In the genomic region with DNA sequence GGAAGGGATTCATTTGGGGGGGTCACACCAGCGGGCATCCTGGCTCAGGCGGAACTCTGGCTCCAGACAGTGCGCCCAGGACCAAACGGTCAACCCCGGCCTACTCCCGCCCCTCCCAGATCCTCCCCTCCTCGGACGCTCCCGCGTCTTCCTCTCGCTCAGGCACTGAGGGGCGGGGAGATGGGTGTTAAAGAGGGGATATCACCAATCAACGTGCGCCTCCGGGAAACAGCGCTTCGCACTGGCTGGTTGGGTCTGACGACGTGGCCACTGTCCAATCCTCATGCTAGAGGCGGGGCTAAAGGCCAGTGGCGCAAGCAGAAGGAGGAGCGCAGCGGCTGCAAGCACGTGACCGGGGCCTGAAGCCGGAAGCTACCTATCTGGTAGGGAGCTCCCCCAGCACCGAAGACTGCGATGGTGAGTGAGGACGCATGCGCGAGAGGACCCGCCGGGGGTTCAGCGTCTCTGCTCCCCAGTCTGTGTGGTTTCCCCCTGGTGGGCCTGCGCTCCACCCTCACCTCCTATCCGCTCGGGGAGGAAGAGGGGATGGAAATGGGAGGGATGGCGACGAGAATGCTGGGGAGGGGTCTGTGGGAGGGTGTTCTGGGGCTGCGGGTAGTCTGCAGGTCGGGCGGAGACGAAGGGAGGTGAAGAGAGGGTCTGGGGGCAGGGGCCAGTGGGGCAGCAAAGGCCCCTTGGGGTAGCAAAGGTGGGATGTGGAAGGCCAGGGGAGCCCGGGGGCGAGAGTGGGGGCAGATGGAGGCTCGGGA, we compare ENCODE assay signal across 1 cellular context.
TF ChIP-seq lines count a peak whose summit lies in the region.

A gene (plus strand): TSS at position 360 of the 770 bp plus-strand sequence. CDS start 55 bp downstream, at position 415.

TF ChIP-seq in K562, 482 proteins besides CTCF, POLR2A, EP300 and RAD21 (continued from another document and continues in another):
- TF ChIP-seq, protein P1, sequence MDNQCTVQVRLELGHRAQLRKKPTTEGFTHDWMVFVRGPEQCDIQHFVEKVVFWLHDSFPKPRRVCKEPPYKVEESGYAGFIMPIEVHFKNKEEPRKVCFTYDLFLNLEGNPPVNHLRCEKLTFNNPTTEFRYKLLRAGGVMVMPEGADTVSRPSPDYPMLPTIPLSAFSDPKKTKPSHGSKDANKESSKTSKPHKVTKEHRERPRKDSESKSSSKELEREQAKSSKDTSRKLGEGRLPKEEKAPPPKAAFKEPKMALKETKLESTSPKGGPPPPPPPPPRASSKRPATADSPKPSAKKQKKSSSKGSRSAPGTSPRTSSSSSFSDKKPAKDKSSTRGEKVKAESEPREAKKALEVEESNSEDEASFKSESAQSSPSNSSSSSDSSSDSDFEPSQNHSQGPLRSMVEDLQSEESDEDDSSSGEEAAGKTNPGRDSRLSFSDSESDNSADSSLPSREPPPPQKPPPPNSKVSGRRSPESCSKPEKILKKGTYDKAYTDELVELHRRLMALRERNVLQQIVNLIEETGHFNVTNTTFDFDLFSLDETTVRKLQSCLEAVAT (IDR thresholded peaks at IDR 0.05): peak; percentile 58 to 73; a peak in 3 of 4 replicates
- TF ChIP-seq ZNF830 (CRISPR knock-in tag; IDR thresholded peaks at IDR 0.05) (no peak), DMBX1 (CRISPR knock-in tag; IDR thresholded peaks at IDR 0.05; ENCODE audit: borderline replicate concordance) (no peak), CXXC5 (CRISPR knock-in tag; IDR thresholded peaks at IDR 0.05) (peak; percentile 83), ZNF253 (CRISPR knock-in tag; conservative IDR thresholded peaks at IDR 0.05) (no peak), ZNF696 (CRISPR knock-in tag; conservative IDR thresholded peaks at IDR 0.05) (no peak), RBM39 (optimal IDR thresholded peaks at IDR 0.05; ENCODE audit: low read depth, low read length) (no peak), HOXB6 (CRISPR knock-in tag; IDR thresholded peaks at IDR 0.05; ENCODE audit: borderline replicate concordance) (no peak), SRSF3 (IDR thresholded peaks at IDR 0.05; ENCODE audit: insufficient read depth, low read length) (no peak), ARHGAP35 (IDR thresholded peaks at IDR 0.05; ENCODE audit: partially characterized antibody) (no peak), MEF2A (IDR thresholded peaks at IDR 0.05; ENCODE audit: control insufficient read depth, low read depth, low read length) (no peak), SIN3B (IDR thresholded peaks at IDR 0.05; ENCODE audit: low read depth) (no peak), COPS2 (conservative IDR thresholded peaks at IDR 0.05) (no peak), HEY1 (CRISPR knock-in tag; IDR thresholded peaks at IDR 0.05; ENCODE audit: borderline replicate concordance) (no peak), ZNF3 (CRISPR knock-in tag; IDR thresholded peaks at IDR 0.05) (no peak), HSF4 (CRISPR knock-in tag; IDR thresholded peaks at IDR 0.05; ENCODE audit: borderline replicate concordance) (no peak), ZNF76 (CRISPR knock-in tag; IDR thresholded peaks at IDR 0.05; ENCODE audit: borderline replicate concordance) (peak; percentile 31; the same call in 1 of the 2 replicates), PCBP2 (IDR thresholded peaks at IDR 0.05; ENCODE audit: low read depth, low read length, poor library complexity, severe bottlenecking) (no peak), SMARCA4 (IDR thresholded peaks at IDR 0.05) (peak; percentile 11; the same call in 1 of the 2 replicates), CREBBP (IDR thresholded peaks at IDR 0.05; ENCODE audit: low read depth, low read length) (no peak), ZBTB8A (IDR thresholded peaks at IDR 0.05; ENCODE audit: partially characterized antibody) (no peak), SMARCE1 (IDR thresholded peaks at IDR 0.05) (peak; percentile 38; the same call in 1 of the 2 replicates), BACH1 (tag; IDR thresholded peaks at IDR 0.05) (no peak), SMC3 (conservative IDR thresholded peaks at IDR 0.05; ENCODE audit: insufficient read depth, low read depth, low read length) (no peak), SMAD4 (CRISPR knock-in tag; conservative IDR thresholded peaks at IDR 0.05) (peak; percentile 54; the same call in 1 of the 2 replicates), ZNF79 (CRISPR knock-in tag; IDR thresholded peaks at IDR 0.05; ENCODE audit: low read depth) (no peak), HDAC8 (tag; IDR thresholded peaks at IDR 0.05) (no peak), ZNF239 (CRISPR knock-in tag; IDR thresholded peaks at IDR 0.05) (no peak), ASH1L (IDR thresholded peaks at IDR 0.05; ENCODE audit: borderline replicate concordance, low read depth, partially characterized antibody) (peak; percentile 97), SPI1 (IDR thresholded peaks at IDR 0.05; ENCODE audit: borderline replicate concordance, low read depth, low read length) (peak; percentile 23; the same call in 1 of the 2 replicates), PHB2 (IDR thresholded peaks at IDR 0.05; ENCODE audit: low read depth) (peak; percentile 53; the same call in 1 of the 2 replicates), JUNB (CRISPR knock-in tag; conservative IDR thresholded peaks at IDR 0.05) (no peak), SRSF7 (optimal IDR thresholded peaks at IDR 0.05; ENCODE audit: low read depth, low read length) (no peak), RFX5 (IDR thresholded peaks at IDR 0.05; ENCODE audit: low read depth, low read length) (no peak)
- TF ChIP-seq, protein P2, sequence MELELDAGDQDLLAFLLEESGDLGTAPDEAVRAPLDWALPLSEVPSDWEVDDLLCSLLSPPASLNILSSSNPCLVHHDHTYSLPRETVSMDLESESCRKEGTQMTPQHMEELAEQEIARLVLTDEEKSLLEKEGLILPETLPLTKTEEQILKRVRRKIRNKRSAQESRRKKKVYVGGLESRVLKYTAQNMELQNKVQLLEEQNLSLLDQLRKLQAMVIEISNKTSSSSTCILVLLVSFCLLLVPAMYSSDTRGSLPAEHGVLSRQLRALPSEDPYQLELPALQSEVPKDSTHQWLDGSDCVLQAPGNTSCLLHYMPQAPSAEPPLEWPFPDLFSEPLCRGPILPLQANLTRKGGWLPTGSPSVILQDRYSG (tag; conservative IDR thresholded peaks at IDR 0.05; ENCODE audit: low read depth): no peak
- TF ChIP-seq, protein P3, sequence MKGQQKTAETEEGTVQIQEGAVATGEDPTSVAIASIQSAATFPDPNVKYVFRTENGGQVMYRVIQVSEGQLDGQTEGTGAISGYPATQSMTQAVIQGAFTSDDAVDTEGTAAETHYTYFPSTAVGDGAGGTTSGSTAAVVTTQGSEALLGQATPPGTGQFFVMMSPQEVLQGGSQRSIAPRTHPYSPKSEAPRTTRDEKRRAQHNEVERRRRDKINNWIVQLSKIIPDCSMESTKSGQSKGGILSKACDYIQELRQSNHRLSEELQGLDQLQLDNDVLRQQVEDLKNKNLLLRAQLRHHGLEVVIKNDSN (CRISPR knock-in tag; IDR thresholded peaks at IDR 0.05): peak; percentile 98
- TF ChIP-seq, protein P4, sequence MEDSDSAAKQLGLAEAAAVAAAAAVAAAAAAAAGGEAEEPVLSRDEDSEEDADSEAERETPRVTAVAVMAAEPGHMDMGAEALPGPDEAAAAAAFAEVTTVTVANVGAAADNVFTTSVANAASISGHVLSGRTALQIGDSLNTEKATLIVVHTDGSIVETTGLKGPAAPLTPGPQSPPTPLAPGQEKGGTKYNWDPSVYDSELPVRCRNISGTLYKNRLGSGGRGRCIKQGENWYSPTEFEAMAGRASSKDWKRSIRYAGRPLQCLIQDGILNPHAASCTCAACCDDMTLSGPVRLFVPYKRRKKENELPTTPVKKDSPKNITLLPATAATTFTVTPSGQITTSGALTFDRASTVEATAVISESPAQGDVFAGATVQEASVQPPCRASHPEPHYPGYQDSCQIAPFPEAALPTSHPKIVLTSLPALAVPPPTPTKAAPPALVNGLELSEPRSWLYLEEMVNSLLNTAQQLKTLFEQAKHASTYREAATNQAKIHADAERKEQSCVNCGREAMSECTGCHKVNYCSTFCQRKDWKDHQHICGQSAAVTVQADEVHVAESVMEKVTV (CRISPR knock-in tag; IDR thresholded peaks at IDR 0.05): no peak
- TF ChIP-seq, protein P5, sequence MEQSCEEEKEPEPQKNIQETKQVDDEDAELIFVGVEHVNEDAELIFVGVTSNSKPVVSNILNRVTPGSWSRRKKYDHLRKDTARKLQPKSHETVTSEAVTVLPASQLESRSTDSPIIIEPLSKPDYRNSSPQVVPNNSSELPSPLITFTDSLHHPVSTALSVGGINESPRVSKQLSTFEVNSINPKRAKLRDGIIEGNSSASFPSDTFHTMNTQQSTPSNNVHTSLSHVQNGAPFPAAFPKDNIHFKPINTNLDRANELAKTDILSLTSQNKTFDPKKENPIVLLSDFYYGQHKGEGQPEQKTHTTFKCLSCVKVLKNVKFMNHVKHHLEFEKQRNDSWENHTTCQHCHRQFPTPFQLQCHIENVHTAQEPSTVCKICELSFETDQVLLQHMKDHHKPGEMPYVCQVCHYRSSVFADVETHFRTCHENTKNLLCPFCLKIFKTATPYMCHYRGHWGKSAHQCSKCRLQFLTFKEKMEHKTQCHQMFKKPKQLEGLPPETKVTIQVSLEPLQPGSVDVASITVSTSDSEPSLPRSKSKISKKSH (CRISPR knock-in tag; IDR thresholded peaks at IDR 0.05): no peak
- TF ChIP-seq, protein P6, sequence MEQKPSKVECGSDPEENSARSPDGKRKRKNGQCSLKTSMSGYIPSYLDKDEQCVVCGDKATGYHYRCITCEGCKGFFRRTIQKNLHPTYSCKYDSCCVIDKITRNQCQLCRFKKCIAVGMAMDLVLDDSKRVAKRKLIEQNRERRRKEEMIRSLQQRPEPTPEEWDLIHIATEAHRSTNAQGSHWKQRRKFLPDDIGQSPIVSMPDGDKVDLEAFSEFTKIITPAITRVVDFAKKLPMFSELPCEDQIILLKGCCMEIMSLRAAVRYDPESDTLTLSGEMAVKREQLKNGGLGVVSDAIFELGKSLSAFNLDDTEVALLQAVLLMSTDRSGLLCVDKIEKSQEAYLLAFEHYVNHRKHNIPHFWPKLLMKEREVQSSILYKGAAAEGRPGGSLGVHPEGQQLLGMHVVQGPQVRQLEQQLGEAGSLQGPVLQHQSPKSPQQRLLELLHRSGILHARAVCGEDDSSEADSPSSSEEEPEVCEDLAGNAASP (IDR thresholded peaks at IDR 0.05): no peak
- TF ChIP-seq, protein P7, sequence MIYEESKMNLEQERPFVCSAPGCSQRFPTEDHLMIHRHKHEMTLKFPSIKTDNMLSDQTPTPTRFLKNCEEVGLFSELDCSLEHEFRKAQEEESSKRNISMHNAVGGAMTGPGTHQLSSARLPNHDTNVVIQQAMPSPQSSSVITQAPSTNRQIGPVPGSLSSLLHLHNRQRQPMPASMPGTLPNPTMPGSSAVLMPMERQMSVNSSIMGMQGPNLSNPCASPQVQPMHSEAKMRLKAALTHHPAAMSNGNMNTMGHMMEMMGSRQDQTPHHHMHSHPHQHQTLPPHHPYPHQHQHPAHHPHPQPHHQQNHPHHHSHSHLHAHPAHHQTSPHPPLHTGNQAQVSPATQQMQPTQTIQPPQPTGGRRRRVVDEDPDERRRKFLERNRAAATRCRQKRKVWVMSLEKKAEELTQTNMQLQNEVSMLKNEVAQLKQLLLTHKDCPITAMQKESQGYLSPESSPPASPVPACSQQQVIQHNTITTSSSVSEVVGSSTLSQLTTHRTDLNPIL (CRISPR knock-in tag; IDR thresholded peaks at IDR 0.05): no peak
- TF ChIP-seq, protein P8, sequence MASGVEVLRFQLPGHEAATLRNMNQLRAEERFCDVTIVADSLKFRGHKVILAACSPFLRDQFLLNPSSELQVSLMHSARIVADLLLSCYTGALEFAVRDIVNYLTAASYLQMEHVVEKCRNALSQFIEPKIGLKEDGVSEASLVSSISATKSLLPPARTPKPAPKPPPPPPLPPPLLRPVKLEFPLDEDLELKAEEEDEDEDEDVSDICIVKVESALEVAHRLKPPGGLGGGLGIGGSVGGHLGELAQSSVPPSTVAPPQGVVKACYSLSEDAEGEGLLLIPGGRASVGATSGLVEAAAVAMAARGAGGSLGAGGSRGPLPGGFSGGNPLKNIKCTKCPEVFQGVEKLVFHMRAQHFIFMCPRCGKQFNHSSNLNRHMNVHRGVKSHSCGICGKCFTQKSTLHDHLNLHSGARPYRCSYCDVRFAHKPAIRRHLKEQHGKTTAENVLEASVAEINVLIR (CRISPR knock-in tag; IDR thresholded peaks at IDR 0.05): no peak; the same call in 1 of the 2 replicates
- TF ChIP-seq, protein P9, sequence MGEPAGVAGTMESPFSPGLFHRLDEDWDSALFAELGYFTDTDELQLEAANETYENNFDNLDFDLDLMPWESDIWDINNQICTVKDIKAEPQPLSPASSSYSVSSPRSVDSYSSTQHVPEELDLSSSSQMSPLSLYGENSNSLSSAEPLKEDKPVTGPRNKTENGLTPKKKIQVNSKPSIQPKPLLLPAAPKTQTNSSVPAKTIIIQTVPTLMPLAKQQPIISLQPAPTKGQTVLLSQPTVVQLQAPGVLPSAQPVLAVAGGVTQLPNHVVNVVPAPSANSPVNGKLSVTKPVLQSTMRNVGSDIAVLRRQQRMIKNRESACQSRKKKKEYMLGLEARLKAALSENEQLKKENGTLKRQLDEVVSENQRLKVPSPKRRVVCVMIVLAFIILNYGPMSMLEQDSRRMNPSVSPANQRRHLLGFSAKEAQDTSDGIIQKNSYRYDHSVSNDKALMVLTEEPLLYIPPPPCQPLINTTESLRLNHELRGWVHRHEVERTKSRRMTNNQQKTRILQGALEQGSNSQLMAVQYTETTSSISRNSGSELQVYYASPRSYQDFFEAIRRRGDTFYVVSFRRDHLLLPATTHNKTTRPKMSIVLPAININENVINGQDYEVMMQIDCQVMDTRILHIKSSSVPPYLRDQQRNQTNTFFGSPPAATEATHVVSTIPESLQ (CRISPR knock-in tag; IDR thresholded peaks at IDR 0.05): peak; percentile 56; the same call in 1 of the 2 replicates
- TF ChIP-seq, protein P10, sequence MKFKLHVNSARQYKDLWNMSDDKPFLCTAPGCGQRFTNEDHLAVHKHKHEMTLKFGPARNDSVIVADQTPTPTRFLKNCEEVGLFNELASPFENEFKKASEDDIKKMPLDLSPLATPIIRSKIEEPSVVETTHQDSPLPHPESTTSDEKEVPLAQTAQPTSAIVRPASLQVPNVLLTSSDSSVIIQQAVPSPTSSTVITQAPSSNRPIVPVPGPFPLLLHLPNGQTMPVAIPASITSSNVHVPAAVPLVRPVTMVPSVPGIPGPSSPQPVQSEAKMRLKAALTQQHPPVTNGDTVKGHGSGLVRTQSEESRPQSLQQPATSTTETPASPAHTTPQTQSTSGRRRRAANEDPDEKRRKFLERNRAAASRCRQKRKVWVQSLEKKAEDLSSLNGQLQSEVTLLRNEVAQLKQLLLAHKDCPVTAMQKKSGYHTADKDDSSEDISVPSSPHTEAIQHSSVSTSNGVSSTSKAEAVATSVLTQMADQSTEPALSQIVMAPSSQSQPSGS (CRISPR knock-in tag; IDR thresholded peaks at IDR 0.05): no peak
